Comparison of ENCODE assay signal across 18 cellular contexts in genomic region chr2:65557616-65558573, GRCh38.
DNase-seq lines count a peak whose midpoint lies in the region; ATAC-seq lines count a peak whose summit lies in the region.
"Had no signal": no experiment of that assay in that cellular context is flagged by ENCODE, and none has a peak within 500 bp of the region (broad histone marks: within the 10 kb centered on the region; RNA-seq: fewer than 3 reads in every experiment).

No MANE protein-coding gene starts in this region.

- in situ Hi-C loops in HAP-1 (cut with MboI; ENCODE audit: low sequenced_read_pairs) = loop anchor here (25.0 kb wide), 1 partner anchor 646 kb away; no protein-coding TSS in a partner anchor

- DNase-seq in HAP-1 (ENCODE audit: low spot score in 2 of 2) (peak; percentile 68 to 93), NCI-H146 (lab: John Stamatoyannopoulos, UW) (peak; percentile 76), SK-N-DZ (ENCODE audit: low spot score) (peak; percentile 45), globus pallidus (ENCODE audit: low spot score) (no peak), SJCRH30 (no peak), sciatic nerve (ENCODE audit: low spot score) (no peak)
- DNase-seq in activated CD4-positive, alpha-beta T cell treated with anti-CD3 and anti-CD28 coated beads for 36 hours = no peak
- DNase-seq: ACHN, DMS79 treated with DMSO at 0.1 percent for 48 hours, KG1, NCI-H1105 treated with DMSO at 0.1 percent for 48 hours, NCI-H1930, NCI-H2171, NCI-H446, T-helper 17 cell had no signal

- intact Hi-C loops in activated CD4-positive, alpha-beta T cell treated with anti-CD3 and anti-CD28 coated beads for 36 hours (cut with DNase I, micrococcal nuclease) = loop anchor here in 1 of 2 experiments (10.0 kb wide), 1 partner anchor 203 kb away; no protein-coding TSS in a partner anchor
- intact Hi-C loops in sciatic nerve (cut with DNase I) = no loop called here

- H3K9me3 ChIP-seq in HAP-1 = no peaks in the 10 kb centered on the region
- H3K9me3 ChIP-seq in iPS-20b (ENCODE audit: insufficient read depth, low read depth, low read length) = no peaks in the 10 kb centered on the region
- no peaks in the 10 kb centered on the region for H3K9me3 ChIP-seq in SJCRH30 (replicated peaks)
- H3K9me3 ChIP-seq: SJSA1 had no signal

- H3K4me1 Mint-ChIP-seq in activated CD4-positive, alpha-beta T cell treated with anti-CD3 and anti-CD28 coated beads for 36 hours = peaks cover 13% of the 10 kb centered on the region

- H3K36me3 ChIP-seq in HAP-1 (replicated peaks) (no peaks in the 10 kb centered on the region), iPS-20b (ENCODE audit: insufficient read depth, low read depth, low read length) (no peaks in the 10 kb centered on the region), SJCRH30 (no peaks in the 10 kb centered on the region)
- H3K36me3 ChIP-seq: SJSA1 had no signal

- H3K27me3 ChIP-seq in HAP-1 (ENCODE audit: low read depth) = no peaks in the 10 kb centered on the region
- H3K27me3 ChIP-seq in iPS-20b (ENCODE audit: insufficient read depth, low read length) = peaks cover 34% of the 10 kb centered on the region; the same call in 1 of the 2 replicates
- no peaks in the 10 kb centered on the region; the same call in 1 of the 2 replicates for H3K27me3 ChIP-seq in SJCRH30
- H3K27me3 ChIP-seq: SJSA1 had no signal

- H3K27ac Mint-ChIP-seq in activated CD4-positive, alpha-beta T cell treated with anti-CD3 and anti-CD28 coated beads for 36 hours = no peak overlapping the region
- H3K27ac Mint-ChIP-seq: T-helper 17 cell had no signal

- H3K27me3 Mint-ChIP-seq in activated CD4-positive, alpha-beta T cell treated with anti-CD3 and anti-CD28 coated beads for 36 hours = peaks cover 5% of the 10 kb centered on the region

- H3K9ac ChIP-seq in iPS-20b (ENCODE audit: low read depth, low read length) = no peak overlapping the region

- POLR2A ChIA-PET in activated CD4-positive, alpha-beta T cell treated with anti-CD3 and anti-CD28 coated beads for 36 hours (lab: Charles Lee) = no interaction called here

- H3K4me3 ChIP-seq in HAP-1 (no peak overlapping the region), iPS-20b (ENCODE audit: low read length) (peak overlapping the region; percentile 48), SJCRH30 (no peak overlapping the region)
- H3K4me3 ChIP-seq: SJSA1 had no signal

- H3K36me3 Mint-ChIP-seq in activated CD4-positive, alpha-beta T cell treated with anti-CD3 and anti-CD28 coated beads for 36 hours (ENCODE audit: low read depth) = no peaks in the 10 kb centered on the region

- no peak for ATAC-seq in activated CD4-positive, alpha-beta T cell treated with anti-CD3 and anti-CD28 coated beads for 36 hours
- no peak for ATAC-seq in sciatic nerve
- ATAC-seq: T-helper 17 cell had no signal

- H3K4me1 ChIP-seq in HAP-1 (peaks cover 17% of the 10 kb centered on the region), iPS-20b (ENCODE audit: insufficient read depth, low read length) (peaks cover 17% of the 10 kb centered on the region), SJCRH30 (no peaks in the 10 kb centered on the region; the same call in 1 of the 2 replicates)

- H3K27ac ChIP-seq in iPS-20b (ENCODE audit: low read length) = no peak overlapping the region
- no peak overlapping the region for H3K27ac ChIP-seq in SJCRH30
- H3K27ac ChIP-seq: C4-2B, SJSA1 had no signal

- H3K9me3 Mint-ChIP-seq in activated CD4-positive, alpha-beta T cell treated with anti-CD3 and anti-CD28 coated beads for 36 hours (ENCODE audit: low read depth) = no peaks in the 10 kb centered on the region

- H3K4me3 Mint-ChIP-seq in activated CD4-positive, alpha-beta T cell treated with anti-CD3 and anti-CD28 coated beads for 36 hours = no peak overlapping the region
- H3K4me3 Mint-ChIP-seq: T-helper 17 cell had no signal

- CTCF ChIA-PET in activated CD4-positive, alpha-beta T cell treated with anti-CD3 and anti-CD28 coated beads for 36 hours (lab: Charles Lee) = interaction anchor here (0.6 to 2.7 kb wide), 5 partner anchors 9 to 493 kb away, joined by 3 to 7 read pairs (median 3); no protein-coding TSS in a partner anchor

Comparison
In these comparisons a context has a peak if more than half of its experiments do, and no peak if none do; other contexts are left out.
1. DNase-seq: peak in HAP-1 (2 of 2), NCI-H146 (single experiment) and SK-N-DZ (single experiment); none in globus pallidus (single experiment), SJCRH30 (0 of 2), activated CD4-positive, alpha-beta T cell treated with anti-CD3 and anti-CD28 coated beads for 36 hours (single experiment) and sciatic nerve (single experiment).